Comparison of ENCODE assay signal across 20 cellular contexts in genomic region chr1:48500541-48501440, GRCh38.
"Had no signal": no experiment of that assay in that cellular context is flagged by ENCODE, and none has a peak within 500 bp of the region (broad histone marks: within the 10 kb centered on the region; RNA-seq: fewer than 3 reads in every experiment).

No MANE protein-coding gene starts in this region.

- H3K4me1 ChIP-seq: prostate gland had no signal

- H3K27me3 ChIP-seq: neutrophil, ovary, right atrium auricular region, spleen, upper lobe of left lung had no signal

- H3K9me3 ChIP-seq: neutrophil, ovary, prostate gland, right atrium auricular region, spleen, upper lobe of left lung had no signal

- DNase-seq: activated CD4-positive, alpha-beta T cell treated with anti-CD3 and anti-CD28 coated beads, Interleukin-2, amount 10 ng/mL, durations not matched to agents 24 days and 14 days; activated CD8-positive, alpha-beta T cell treated with anti-CD3 and anti-CD28 coated beads, Interleukin-2, amount 10 ng/mL, durations not matched to agents 7 days and 5 days; activated gamma-delta T cell; activated naive CD4-positive, alpha-beta T cell treated with anti-CD3 and anti-CD28 coated beads, Interleukin-2, amount 50 U/mL, for 16 hours; activated naive CD8-positive, alpha-beta T cell treated with anti-CD3 and anti-CD28 coated beads, Interleukin-2, amount 50 U/mL, for 24 hours; cerebellar nuclear complex; glutamatergic neuron; hippocampal formation; left ventricle myocardium superior; ovary; spleen; stimulated activated CD4-positive, alpha-beta T cell treated with anti-CD3 and anti-CD28 coated beads, Interleukin-4, amount 100 ng/mL, for 24 hours; stimulated activated naive CD4-positive, alpha-beta T cell treated with Interleukin-2 at 50 U/mL for 16 hours; T-helper 17 cell; upper lobe of left lung had no signal

- H3K36me3 ChIP-seq: neutrophil, ovary, prostate gland, right atrium auricular region, spleen, upper lobe of left lung had no signal

- FAIRE-seq: frontal cortex had no signal

- H3K27ac ChIP-seq: coronary artery, neutrophil, ovary, prostate gland, right atrium auricular region, spleen, upper lobe of left lung had no signal

- H3K4me3 ChIP-seq: coronary artery, ovary, prostate gland, right atrium auricular region, spleen, upper lobe of left lung had no signal
